In genomic region chr10:89251417-89252224, GRCh38 we compare ENCODE assay signal across 8 cellular contexts. TPM values are rescaled to one million over a fixed set of nuclear protein-coding genes. Genes with fewer than 3 reads are reported as not detected.
DNase-seq lines count a peak whose midpoint lies in the region; TF ChIP-seq lines count a peak whose summit lies in the region.

Gene LIPA (minus strand): TSS chr10:89251775. CDS start chr10:89247648, 4,127 bp downstream.

- H3K27me3 ChIP-seq in HAP-1 (ENCODE audit: low read depth) (no peaks in the 10 kb centered on the region), MM.1S (replicated peaks; ENCODE audit: insufficient read depth, low read length) (no peaks in the 10 kb centered on the region), neural cell (ENCODE audit: insufficient read depth, low read depth, low read length) (no peaks in the 10 kb centered on the region), stomach (no peaks in the 10 kb centered on the region)

- WGBS in stomach, 5 donors, result 0 to 1% (median 1%) methylated on average over 26 to 53 of the region's 53 CpGs

- no peak within 1 kb of the TSS for H3K27ac ChIP-seq in MM.1S (ENCODE audit: low read length)
- peak within 1 kb of the TSS; percentile 61 for H3K27ac ChIP-seq in neural cell (ENCODE audit: low read length)
- H3K27ac ChIP-seq in stomach, result peak within 1 kb of the TSS; percentile 47 to 88 (median 83)

- in situ Hi-C loops in HAP-1 (cut with MboI; ENCODE audit: low sequenced_read_pairs), result no loop called here

- peak within 1 kb of the TSS; percentile 64 for H3K4me3 ChIP-seq in HAP-1
- H3K4me3 ChIP-seq in MM.1S (ENCODE audit: low read length), result peak within 1 kb of the TSS; percentile 80
- peak within 1 kb of the TSS; percentile 95 for H3K4me3 ChIP-seq in neural cell (ENCODE audit: low read length)
- peak within 1 kb of the TSS; percentile 73 to 91 (median 84) for H3K4me3 ChIP-seq in stomach

- no peaks in the 10 kb centered on the region for H3K4me1 ChIP-seq in ES-I3 (ENCODE audit: insufficient read depth, low read length)
- H3K4me1 ChIP-seq in HAP-1, result peaks cover 6% of the 10 kb centered on the region
- 0 out of 2 replicates have a peak, but pooled peaks cover 4% of the 10 kb centered on the region for H3K4me1 ChIP-seq in MM.1S (ENCODE audit: low read length)
- H3K4me1 ChIP-seq in stomach, result peaks cover 7 to 20% (median 14%) of the 10 kb centered on the region in 4 donors

- peak within 1 kb of the TSS; percentile 76 for H3K9ac ChIP-seq in ES-I3 (ENCODE audit: low read depth, low read length)
- H3K9ac ChIP-seq in MM.1S (ENCODE audit: low read length), result peak within 1 kb of the TSS; percentile 44; the same call in 1 of the 2 replicates
- peak within 1 kb of the TSS; percentile 70 for H3K9ac ChIP-seq in neural cell (ENCODE audit: low read length)

- H3K9me2 ChIP-seq in MM.1S (replicated peaks; ENCODE audit: insufficient read depth, low read length) (no peaks in the 10 kb centered on the region), neural cell (ENCODE audit: insufficient read depth, low read length) (no peaks in the 10 kb centered on the region)

- H2AFZ ChIP-seq in MM.1S (ENCODE audit: low read length), result peak within 1 kb of the TSS; percentile 86
- peak within 1 kb of the TSS; percentile 73 for H2AFZ ChIP-seq in neural cell (ENCODE audit: low read depth, low read length)

- H3K9me3 ChIP-seq in ES-I3 (ENCODE audit: control insufficient read depth, insufficient read depth, low read length), result peaks cover 3% of the 10 kb centered on the region; the same call in 1 of the 2 replicates
- peaks cover 15% of the 10 kb centered on the region for H3K9me3 ChIP-seq in HAP-1
- H3K9me3 ChIP-seq in MM.1S (replicated peaks; ENCODE audit: insufficient read depth, low read length), result no peaks in the 10 kb centered on the region
- peaks cover 4% of the 10 kb centered on the region for H3K9me3 ChIP-seq in neural cell (ENCODE audit: low read length)
- peaks cover 0 to 7% (median 3%) of the 10 kb centered on the region in 4 donors for H3K9me3 ChIP-seq in stomach

- no peak for TF ChIP-seq POLR2A in stomach (IDR thresholded peaks at IDR 0.05)

- no peaks in the 10 kb centered on the region for H3K79me2 ChIP-seq in MM.1S (ENCODE audit: low read length)
- no peaks in the 10 kb centered on the region for H3K79me2 ChIP-seq in neural cell (replicated peaks; ENCODE audit: insufficient read depth, low read length)

- no peaks in the 10 kb centered on the region for H4K20me1 ChIP-seq in MM.1S (ENCODE audit: insufficient read depth, low read length)
- H4K20me1 ChIP-seq in neural cell (ENCODE audit: insufficient read depth), result no peaks in the 10 kb centered on the region

- peak; percentile 16 for TF ChIP-seq RAD21 in neural cell (conservative IDR thresholded peaks at IDR 0.05)

- H3K4me2 ChIP-seq in MM.1S (ENCODE audit: low read depth, low read length), result peak within 1 kb of the TSS; percentile 82
- peak within 1 kb of the TSS; percentile 79 for H3K4me2 ChIP-seq in neural cell (ENCODE audit: low read length)

- intact Hi-C loops in stomach (cut with DNase I; ENCODE audit: low total_unique reads), result loop anchor here (10.0 kb wide), 1 partner anchor 143 kb away; the partner anchor contains the start of gene IFIT1

- TF ChIP-seq EP300 in neural cell (conservative IDR thresholded peaks at IDR 0.05; ENCODE audit: poor library complexity, severe bottlenecking) (no peak), stomach (IDR thresholded peaks at IDR 0.05) (no peak)

- no peak for TF ChIP-seq CTCF in MM.1S (IDR thresholded peaks at IDR 0.05; ENCODE audit: low read length)
- TF ChIP-seq CTCF in neural cell (IDR thresholded peaks at IDR 0.05; ENCODE audit: poor library complexity, severe bottlenecking), result no peak
- no peak for TF ChIP-seq CTCF in stomach (IDR thresholded peaks at IDR 0.05)

- DNase-seq in HAP-1 (ENCODE audit: low spot score in 2 of 2), result peak; percentile 94 to 97
- peak; percentile 99 for DNase-seq in MM.1S
- DNase-seq in SIG-M5 (lab: John Stamatoyannopoulos, UW), result peak; percentile 92
- DNase-seq in activated gamma-delta T cell (lab: John Stamatoyannopoulos, UW), result peak; percentile 79
- DNase-seq in fibroblast of the conjunctiva (ENCODE audit: low read depth), result peak; percentile 98
- peak; percentile 94 for DNase-seq in stomach

- no peaks in the 10 kb centered on the region for H3K36me3 ChIP-seq in ES-I3 (ENCODE audit: insufficient read depth, low read length)
- H3K36me3 ChIP-seq in HAP-1 (replicated peaks), result no peaks in the 10 kb centered on the region
- no peaks in the 10 kb centered on the region for H3K36me3 ChIP-seq in MM.1S (replicated peaks; ENCODE audit: insufficient read depth, low read length)
- H3K36me3 ChIP-seq in neural cell (ENCODE audit: insufficient read depth, low read length), result no peaks in the 10 kb centered on the region
- H3K36me3 ChIP-seq in stomach, result no peaks in the 10 kb centered on the region

- H3F3A ChIP-seq in MM.1S (ENCODE audit: insufficient read depth, low read length), result no peaks in the 10 kb centered on the region
- no peaks in the 10 kb centered on the region for H3F3A ChIP-seq in neural cell (ENCODE audit: insufficient read depth, low read length, poor library complexity, severe bottlenecking)

TF ChIP-seq in neural cell, 6 proteins besides CTCF, POLR2A, EP300 and RAD21:
- TF ChIP-seq EZH2 (IDR thresholded peaks at IDR 0.05; ENCODE audit: borderline replicate concordance, insufficient read depth, low read length, poor library complexity, severe bottlenecking), result no peak
- TF ChIP-seq MXI1 (conservative IDR thresholded peaks at IDR 0.05; ENCODE audit: poor library complexity, severe bottlenecking), result peak; percentile 86
- TF ChIP-seq, protein P1, sequence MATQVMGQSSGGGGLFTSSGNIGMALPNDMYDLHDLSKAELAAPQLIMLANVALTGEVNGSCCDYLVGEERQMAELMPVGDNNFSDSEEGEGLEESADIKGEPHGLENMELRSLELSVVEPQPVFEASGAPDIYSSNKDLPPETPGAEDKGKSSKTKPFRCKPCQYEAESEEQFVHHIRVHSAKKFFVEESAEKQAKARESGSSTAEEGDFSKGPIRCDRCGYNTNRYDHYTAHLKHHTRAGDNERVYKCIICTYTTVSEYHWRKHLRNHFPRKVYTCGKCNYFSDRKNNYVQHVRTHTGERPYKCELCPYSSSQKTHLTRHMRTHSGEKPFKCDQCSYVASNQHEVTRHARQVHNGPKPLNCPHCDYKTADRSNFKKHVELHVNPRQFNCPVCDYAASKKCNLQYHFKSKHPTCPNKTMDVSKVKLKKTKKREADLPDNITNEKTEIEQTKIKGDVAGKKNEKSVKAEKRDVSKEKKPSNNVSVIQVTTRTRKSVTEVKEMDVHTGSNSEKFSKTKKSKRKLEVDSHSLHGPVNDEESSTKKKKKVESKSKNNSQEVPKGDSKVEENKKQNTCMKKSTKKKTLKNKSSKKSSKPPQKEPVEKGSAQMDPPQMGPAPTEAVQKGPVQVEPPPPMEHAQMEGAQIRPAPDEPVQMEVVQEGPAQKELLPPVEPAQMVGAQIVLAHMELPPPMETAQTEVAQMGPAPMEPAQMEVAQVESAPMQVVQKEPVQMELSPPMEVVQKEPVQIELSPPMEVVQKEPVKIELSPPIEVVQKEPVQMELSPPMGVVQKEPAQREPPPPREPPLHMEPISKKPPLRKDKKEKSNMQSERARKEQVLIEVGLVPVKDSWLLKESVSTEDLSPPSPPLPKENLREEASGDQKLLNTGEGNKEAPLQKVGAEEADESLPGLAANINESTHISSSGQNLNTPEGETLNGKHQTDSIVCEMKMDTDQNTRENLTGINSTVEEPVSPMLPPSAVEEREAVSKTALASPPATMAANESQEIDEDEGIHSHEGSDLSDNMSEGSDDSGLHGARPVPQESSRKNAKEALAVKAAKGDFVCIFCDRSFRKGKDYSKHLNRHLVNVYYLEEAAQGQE (IDR thresholded peaks at IDR 0.05; ENCODE audit: borderline replicate concordance), result peak; percentile 46
- TF ChIP-seq POLR2AphosphoS5 (IDR thresholded peaks at IDR 0.05), result peak; percentile 35
- TF ChIP-seq TAF1 (IDR thresholded peaks at IDR 0.05; ENCODE audit: low read depth), result peak; percentile 27
- peak; percentile 26 for TF ChIP-seq SMC3 (conservative IDR thresholded peaks at IDR 0.05; ENCODE audit: poor library complexity)

RNA-seq across cellular contexts. Expression of gene LIPA, which starts in this region (rescaled TPM):
- polyA plus RNA-seq in neural cell, result 20.8 and 28.3 TPM in 2 replicates
- 23.6 and 32.4 TPM in 2 replicates for polyA minus RNA-seq in neural cell
- 10 to 100 TPM in 4 of 5 donors, 1 to 10 TPM in 1; 1.8 to 65.9 (median 13.4) TPM for total RNA-seq in stomach
- 10 to 100 TPM; 12.2 to 22.8 (median 12.6) TPM for polyA plus RNA-seq in stomach
